11 cellular contexts compared by ENCODE assay signal in the genomic region with DNA sequence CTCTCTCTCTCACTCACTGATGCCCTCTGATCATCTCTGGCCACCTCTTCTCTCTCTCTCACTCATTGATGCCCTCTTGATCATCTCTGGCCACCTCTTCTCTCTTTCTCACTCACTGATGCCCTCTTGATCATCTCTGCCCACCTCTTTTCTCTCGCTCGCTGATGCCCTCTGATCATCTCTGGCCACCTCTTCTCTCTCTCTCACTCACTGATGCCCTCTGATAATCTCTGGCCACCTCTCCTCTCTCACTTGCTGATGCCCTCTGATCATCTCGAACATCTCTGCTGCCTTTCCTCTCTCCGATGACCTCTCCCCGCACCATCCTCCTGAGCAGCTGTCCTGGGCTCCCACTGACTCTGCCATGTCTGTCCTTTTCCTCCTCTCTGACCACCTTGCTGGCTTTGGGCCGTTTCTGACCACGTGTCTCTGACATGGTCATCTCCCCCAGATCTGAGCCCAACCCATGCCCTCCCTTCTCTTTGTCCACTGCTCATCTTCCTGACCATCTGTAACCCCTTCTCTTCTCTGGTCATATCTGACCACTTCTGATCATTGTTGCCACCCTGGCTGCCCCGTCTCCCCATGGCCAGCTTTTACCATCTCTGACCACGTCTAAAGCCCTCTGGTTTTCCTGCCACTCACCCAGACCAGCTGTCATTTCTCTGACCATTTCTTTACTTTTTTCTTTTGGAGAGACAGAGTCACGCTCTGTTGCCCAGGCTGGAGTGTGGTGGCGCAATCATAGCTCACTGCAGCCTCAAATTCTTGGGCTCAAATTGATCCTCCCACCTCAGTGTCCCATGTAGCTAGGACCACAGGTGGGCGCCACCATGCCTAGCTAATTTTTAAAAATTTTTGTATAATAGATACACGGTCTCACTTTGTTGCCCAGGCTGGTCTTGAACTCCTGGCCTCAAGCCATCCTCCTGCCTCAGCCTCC. TPM values are rescaled to one million over a fixed set of nuclear protein-coding genes. Genes with fewer than 3 reads are reported as not detected.
DNase-seq lines count a peak whose midpoint lies in the region; ATAC-seq and TF ChIP-seq lines count a peak whose summit lies in the region.
"Had no signal": no experiment of that assay in that cellular context is flagged by ENCODE, and none has a peak within 500 bp of the region (broad histone marks: within the 10 kb centered on the region; RNA-seq: fewer than 3 reads in every experiment).

No MANE protein-coding gene starts in this region.

- H3K4me1 Mint-ChIP-seq in naive thymus-derived CD8-positive, alpha-beta T cell, result peaks cover 26 to 52% (median 35%) of the 10 kb centered on the region in 4 donors

- H3K9me3 Mint-ChIP-seq in naive thymus-derived CD8-positive, alpha-beta T cell, result no peaks in the 10 kb centered on the region

- H3K79me2 ChIP-seq in KMS-11 (ENCODE audit: insufficient read depth, low read depth), result no peaks in the 10 kb centered on the region

- H3K9ac ChIP-seq in BLaER1 treated with 17β-estradiol and CSF1 and Interleukin-3, amounts not matched to agents 10 nM and 100 nM, result peak overlapping the region in 8 of 11 experiments; percentile 69 to 80 (median 77); a peak in 10 of 22 replicates
- H3K9ac ChIP-seq in KMS-11, result no peak overlapping the region

- H3K27ac Mint-ChIP-seq in naive thymus-derived CD8-positive, alpha-beta T cell, result peak overlapping the region in 9 of 10 donors; percentile 33 to 92 (median 75)

- H4K20me1 ChIP-seq in BLaER1 treated with 17β-estradiol and CSF1 and Interleukin-3, amounts not matched to agents 10 nM and 100 nM, result peaks cover 0 to 37% (median 12%) of the 10 kb centered on the region in 11 experiments; a peak in 13 of 22 replicates
- H4K20me1 ChIP-seq in KMS-11 (ENCODE audit: insufficient read depth), result no peaks in the 10 kb centered on the region

- peaks cover 0 to 32% (median 2%) of the 10 kb centered on the region in 3 donors for H3K36me3 Mint-ChIP-seq in naive thymus-derived CD8-positive, alpha-beta T cell

- no peak overlapping the region for H2AFZ ChIP-seq in KMS-11 (ENCODE audit: low read depth)

- H3K4me1 ChIP-seq in BLaER1 treated with 17β-estradiol and CSF1 and Interleukin-3, amounts not matched to agents 10 nM and 100 nM, result peaks cover 26 to 42% (median 34%) of the 10 kb centered on the region in 10 experiments
- peaks cover 20% of the 10 kb centered on the region for H3K4me1 ChIP-seq in KMS-11 (ENCODE audit: low read depth, poor library complexity, severe bottlenecking)

- DNase-seq in cerebellar cortex (ENCODE audit: low spot score), result peak; percentile 34
- no peak for DNase-seq in naive thymus-derived CD8-positive, alpha-beta T cell
- no peak for DNase-seq in stimulated activated CD4-positive, alpha-beta T cell treated with anti-CD3 and anti-CD28 coated beads, Interleukin-2, amount 100 ng/mL, for 48 hours
- no peak for DNase-seq in islet precursor cell
- no peak for DNase-seq in NCI-H128 (lab: John Stamatoyannopoulos, UW; ENCODE audit: unreplicated experiment)
- DNase-seq: NCI-H2081 had no signal

- H3K36me3 ChIP-seq in BLaER1 treated with 17β-estradiol and CSF1 and Interleukin-3, amounts not matched to agents 10 nM and 100 nM, result peaks cover 0 to 9% (median 0%) of the 10 kb centered on the region in 11 experiments; a peak in 1 of 22 replicates
- no peaks in the 10 kb centered on the region for H3K36me3 ChIP-seq in KMS-11 (ENCODE audit: insufficient read depth)

- TF ChIP-seq CTCF in KMS-11 (conservative IDR thresholded peaks at IDR 0.05; ENCODE audit: low read depth, low read length), result no peak

- no peak overlapping the region for H3K27ac ChIP-seq in BLaER1 treated with 17β-estradiol and CSF1 and Interleukin-3, amounts not matched to agents 10 nM and 100 nM
- H3K27ac ChIP-seq in KMS-11, result no peak overlapping the region

- H3K4me3 ChIP-seq in BLaER1 treated with 17β-estradiol and CSF1 and Interleukin-3, amounts not matched to agents 10 nM and 100 nM, result peak overlapping the region in 6 of 10 experiments; percentile 63 to 73 (median 66); a peak in 13 of 20 replicates
- no peak overlapping the region for H3K4me3 ChIP-seq in KMS-11 (IDR thresholded peaks at IDR 0.05; ENCODE audit: insufficient read depth, low read depth, low read length)

- H3K9me3 ChIP-seq in BLaER1 treated with 17β-estradiol and CSF1 and Interleukin-3, amounts not matched to agents 10 nM and 100 nM (replicated peaks in 1 of 11), result no peaks in the 10 kb centered on the region

- POLR2A ChIA-PET in naive thymus-derived CD8-positive, alpha-beta T cell (lab: Charles Lee), result interaction anchor here (0.8 to 2.8 kb wide), 3 partner anchors 15 to 206 kb away, joined by 3 to 12 read pairs (median 3); no protein-coding TSS in a partner anchor

- ATAC-seq in naive thymus-derived CD8-positive, alpha-beta T cell, result no peak
- ATAC-seq in GM21576 (IDR thresholded peaks at IDR 0.05; ENCODE audit: unreplicated experiment), result no peak

- peak overlapping the region; percentile 73 to 96 (median 82) for H3K4me3 Mint-ChIP-seq in naive thymus-derived CD8-positive, alpha-beta T cell

- peaks cover 0 to 4% (median 0%) of the 10 kb centered on the region in 5 donors for H3K27me3 Mint-ChIP-seq in naive thymus-derived CD8-positive, alpha-beta T cell

- H3K27me3 ChIP-seq in BLaER1 treated with 17β-estradiol and CSF1 and Interleukin-3, amounts not matched to agents 10 nM and 100 nM, result peaks cover 17 to 42% (median 30%) of the 10 kb centered on the region in 11 experiments; a peak in 20 of 22 replicates
- H3K27me3 ChIP-seq in KMS-11 (ENCODE audit: insufficient read depth, low read depth), result no peaks in the 10 kb centered on the region; the same call in 1 of the 2 replicates

- peak overlapping the region; percentile 73 to 91 (median 87) for H3K4me2 ChIP-seq in BLaER1 treated with 17β-estradiol and CSF1 and Interleukin-3, amounts not matched to agents 10 nM and 100 nM
- peak overlapping the region; percentile 100; the same call in 1 of the 2 replicates for H3K4me2 ChIP-seq in KMS-11

RNA-seq across cellular contexts. Expression of a gene that starts 2.4 kb away (rescaled TPM):
- 10 to 100 TPM; 11.2 to 11.4 TPM for total RNA-seq in naive thymus-derived CD8-positive, alpha-beta T cell
- polyA plus RNA-seq in naive thymus-derived CD8-positive, alpha-beta T cell, result 1 to 10 TPM in 2 of 3 donors, under 1 TPM in 1; 0.62 to 1.4 (median 1.1) TPM

RNA-seq across cellular contexts. Expression of a gene that starts 30.5 kb away (rescaled TPM):
- total RNA-seq in naive thymus-derived CD8-positive, alpha-beta T cell, result 1 to 10 TPM; 3.1 to 5.8 TPM
- 10 to 100 TPM in 1 of 3 donors, 1 to 10 TPM in 2; 4.4 to 72.6 (median 5.6) TPM for polyA plus RNA-seq in naive thymus-derived CD8-positive, alpha-beta T cell
- total RNA-seq: bronchial epithelial cell, Daoy had no signal

RNA-seq across cellular contexts. Expression of a gene that starts 36.2 kb away (rescaled TPM):
- 10 to 100 TPM; 85.7 to 87.7 TPM for total RNA-seq in naive thymus-derived CD8-positive, alpha-beta T cell
- 1,000 to 10,000 TPM; 1,254 to 1,751 (median 1,469) TPM for polyA plus RNA-seq in naive thymus-derived CD8-positive, alpha-beta T cell
- total RNA-seq: Daoy had no signal

RNA-seq across cellular contexts. Expression of a gene that starts 38.2 kb away (rescaled TPM):
- total RNA-seq in naive thymus-derived CD8-positive, alpha-beta T cell, result 10 to 100 TPM; 42.7 to 48.7 TPM
- polyA plus RNA-seq in naive thymus-derived CD8-positive, alpha-beta T cell, result 1 to 10 TPM; 1.2 to 2.8 (median 2.5) TPM

RNA-seq across cellular contexts. Expression of a gene that starts 56.4 kb away (rescaled TPM):
- 10 to 100 TPM; 19.4 to 24.2 TPM for total RNA-seq in naive thymus-derived CD8-positive, alpha-beta T cell
- polyA plus RNA-seq in naive thymus-derived CD8-positive, alpha-beta T cell, result 10 to 100 TPM; 31.9 to 50.9 (median 34.9) TPM
